ENCODE assay signal across 23 cellular contexts in the genomic region with DNA sequence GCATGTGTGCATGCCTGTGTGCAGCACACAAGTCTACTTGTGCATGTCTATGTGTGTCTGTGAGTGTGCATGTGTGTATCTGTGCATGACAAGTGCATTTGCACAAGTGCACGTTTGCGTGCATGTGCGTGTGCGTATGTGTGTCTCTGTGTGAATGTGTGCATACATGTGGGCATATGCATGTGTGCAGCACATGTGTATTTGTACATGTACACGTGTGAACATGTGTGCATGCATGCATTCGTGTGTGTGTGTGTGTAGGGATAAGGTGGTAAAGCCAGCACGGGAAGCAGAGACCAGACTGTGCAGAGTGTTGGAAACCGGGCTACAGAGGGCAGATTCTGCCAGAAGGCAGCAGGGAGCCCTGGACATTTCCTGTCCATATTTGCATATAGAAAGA.
"Had no signal": no experiment of that assay in that cellular context is flagged by ENCODE, and none has a peak within 500 bp of the region (broad histone marks: within the 10 kb centered on the region; RNA-seq: fewer than 3 reads in every experiment).

No MANE protein-coding gene starts in this region.

- H3K9me3 Mint-ChIP-seq: activated B cell treated with CpG ODN at 0.5 μM for 24 hours; activated naive CD8-positive, alpha-beta T cell treated with anti-CD3 and anti-CD28 coated beads, Interleukin-2, amount 10 ng/mL, durations not matched to agents 7 days and 5 days; endodermal cell; mesothelial cell of epicardium; naive thymus-derived CD8-positive, alpha-beta T cell; stimulated activated naive CD8-positive, alpha-beta T cell treated with anti-CD3 and anti-CD28 coated beads, Interleukin-15, Interleukin-2, amounts not matched to agents 100 ng/mL and 50 ng/mL, for 24 hours; T-helper 1 cell treated with Interleukin-12 subunit alpha and Interleukin-12 subunit beta and Interleukin-4 antibody, amounts not matched to agents 30 μg/mL and 1 μg/mL, for 36 hours had no signal

- H3K27me3 Mint-ChIP-seq: activated B cell treated with CpG ODN at 0.5 μM for 24 hours; naive thymus-derived CD8-positive, alpha-beta T cell; stimulated activated naive CD8-positive, alpha-beta T cell treated with anti-CD3 and anti-CD28 coated beads, Interleukin-15, Interleukin-2, amounts not matched to agents 100 ng/mL and 50 ng/mL, for 24 hours had no signal

- FAIRE-seq: islet of Langerhans had no signal

- H3K27ac ChIP-seq: epithelial cell of prostate, gastroesophageal sphincter, heart left ventricle, parathyroid adenoma, tibial nerve, uterus had no signal

- H3K9me3 ChIP-seq: gastroesophageal sphincter, heart left ventricle, tibial nerve, uterus had no signal

- H3K4me1 ChIP-seq: gastroesophageal sphincter, parathyroid adenoma had no signal

- H3K9ac ChIP-seq: parathyroid adenoma had no signal

- H3K79me2 ChIP-seq: parathyroid adenoma had no signal

- H2AFZ ChIP-seq: parathyroid adenoma had no signal

- H3K4me3 Mint-ChIP-seq: activated B cell treated with CpG ODN at 0.5 μM for 24 hours; activated naive CD8-positive, alpha-beta T cell treated with anti-CD3 and anti-CD28 coated beads, Interleukin-2, amount 10 ng/mL, durations not matched to agents 7 days and 5 days; endodermal cell; mesothelial cell of epicardium; stimulated activated naive CD8-positive, alpha-beta T cell treated with anti-CD3 and anti-CD28 coated beads, Interleukin-15, Interleukin-2, amounts not matched to agents 100 ng/mL and 50 ng/mL, for 24 hours; T-helper 1 cell treated with Interleukin-12 subunit alpha and Interleukin-12 subunit beta and Interleukin-4 antibody, amounts not matched to agents 30 μg/mL and 1 μg/mL, for 36 hours had no signal

- H3K27ac Mint-ChIP-seq: activated B cell treated with CpG ODN at 0.5 μM for 24 hours; activated naive CD8-positive, alpha-beta T cell treated with anti-CD3 and anti-CD28 coated beads, Interleukin-2, amount 10 ng/mL, durations not matched to agents 7 days and 5 days; endodermal cell; mesothelial cell of epicardium; stimulated activated naive CD8-positive, alpha-beta T cell treated with anti-CD3 and anti-CD28 coated beads, Interleukin-15, Interleukin-2, amounts not matched to agents 100 ng/mL and 50 ng/mL, for 24 hours; T-helper 1 cell treated with Interleukin-12 subunit alpha and Interleukin-12 subunit beta and Interleukin-4 antibody, amounts not matched to agents 30 μg/mL and 1 μg/mL, for 36 hours had no signal

- DNase-seq: activated B cell treated with CpG ODN at 0.5 μM for 24 hours; activated CD4-positive, alpha-beta T cell treated with anti-CD3 and anti-CD28 coated beads for 48 hours; activated naive CD8-positive, alpha-beta T cell treated with anti-CD3 and anti-CD28 coated beads, Interleukin-2, amount 10 ng/mL, durations not matched to agents 7 days and 5 days; activated T-cell treated with anti-CD3 and anti-CD28 coated beads, Interleukin-2, amount 50 U/mL, for 1 hour; amniotic stem cell; cortex of kidney; endodermal cell; heart left ventricle; left ventricle myocardium superior; mammary epithelial cell; naive thymus-derived CD8-positive, alpha-beta T cell; stimulated activated CD4-positive, alpha-beta T cell treated with anti-CD3 and anti-CD28 coated beads, Interleukin-1b, Interleukin-23, amount 100 ng/mL, for 48 hours; T1000; uterus had no signal

- H3K27me3 ChIP-seq: heart left ventricle, tibial nerve, uterus had no signal

- H3K36me3 Mint-ChIP-seq: activated naive CD8-positive, alpha-beta T cell treated with anti-CD3 and anti-CD28 coated beads, Interleukin-2, amount 10 ng/mL, durations not matched to agents 7 days and 5 days; mesothelial cell of epicardium; naive thymus-derived CD8-positive, alpha-beta T cell had no signal

- ATAC-seq: gastroesophageal sphincter; heart left ventricle; left ventricle myocardium superior; naive thymus-derived CD8-positive, alpha-beta T cell; right cardiac atrium had no signal

- H3K36me3 ChIP-seq: gastroesophageal sphincter, heart left ventricle, tibial nerve, uterus had no signal

- H3K4me3 ChIP-seq: gastroesophageal sphincter, heart left ventricle, tibial nerve, uterus had no signal
